ENCODE assay signal across 23 cellular contexts in the genomic region with DNA sequence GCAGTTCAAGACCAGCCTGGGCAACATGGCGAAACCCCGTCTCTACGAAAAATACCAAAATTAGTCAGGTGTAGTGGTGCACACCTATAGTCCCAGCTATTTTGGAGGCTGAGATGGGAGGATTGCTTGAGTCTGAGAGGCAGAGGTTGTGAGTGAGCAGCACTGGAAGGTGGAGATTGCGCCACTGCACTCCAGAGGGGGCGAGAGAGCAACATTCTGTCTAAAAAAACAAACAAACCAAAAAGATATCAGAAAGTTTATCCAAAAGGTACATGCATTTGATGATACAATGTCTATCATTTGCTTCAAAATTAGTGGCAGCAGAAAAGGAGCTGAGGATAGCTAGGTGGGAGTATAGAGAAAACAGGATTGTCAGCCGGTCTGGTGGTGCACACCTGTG. TPM values are rescaled to one million over a fixed set of nuclear protein-coding genes. Genes with fewer than 3 reads are reported as not detected.
DNase-seq lines count a peak whose midpoint lies in the region; ATAC-seq and TF ChIP-seq lines count a peak whose summit lies in the region.
"Had no signal": no experiment of that assay in that cellular context is flagged by ENCODE, and none has a peak within 500 bp of the region (broad histone marks: within the 10 kb centered on the region; RNA-seq: fewer than 3 reads in every experiment).

No MANE protein-coding gene starts in this region.

- H3F3A ChIP-seq in GM23338 (replicated peaks; ENCODE audit: low read depth), result peaks cover 6% of the 10 kb centered on the region; the same call in 1 of the 2 replicates
- H3F3A ChIP-seq in PC-3 (ENCODE audit: low read length, unreplicated experiment), result peaks cover 5% of the 10 kb centered on the region

- H3K36me3 Mint-ChIP-seq in Caco-2 (ENCODE audit: insufficient read depth, unreplicated experiment), result peaks cover 24% of the 10 kb centered on the region
- H3K36me3 Mint-ChIP-seq in GM23338 (ENCODE audit: low read depth), result no peaks in the 10 kb centered on the region
- no peaks in the 10 kb centered on the region for H3K36me3 Mint-ChIP-seq in T-cell
- no peaks in the 10 kb centered on the region for H3K36me3 Mint-ChIP-seq in glutamatergic neuron (ENCODE audit: unreplicated experiment)
- H3K36me3 Mint-ChIP-seq: activated naive CD8-positive, alpha-beta T cell treated with anti-CD3 and anti-CD28 coated beads for 36 hours had no signal

- 83 to 95% (median 90%) methylated on average over 6 of the region's 6 CpGs for WGBS in ovary, 3 donors

- H3K4me3 Mint-ChIP-seq in Caco-2 (ENCODE audit: unreplicated experiment), result no peak overlapping the region
- H3K4me3 Mint-ChIP-seq in GM23338, result no peak overlapping the region
- no peak overlapping the region for H3K4me3 Mint-ChIP-seq in T-cell
- no peak overlapping the region for H3K4me3 Mint-ChIP-seq in glutamatergic neuron (ENCODE audit: unreplicated experiment)
- H3K4me3 Mint-ChIP-seq: activated naive CD8-positive, alpha-beta T cell treated with anti-CD3 and anti-CD28 coated beads for 36 hours; activated T-helper 17 cell treated with anti-CD3 and anti-CD28 coated beads, Interleukin-2, amount 50 U/mL, for 72 hours had no signal

- H3K4me1 ChIP-seq in Caco-2 (peaks cover 21% of the 10 kb centered on the region), GM23338 (ENCODE audit: insufficient read depth) (peaks cover 14% of the 10 kb centered on the region), PC-3 (ENCODE audit: insufficient read depth, low read length) (peaks cover 29% of the 10 kb centered on the region), ovary (ENCODE audit: insufficient read depth) (peaks cover under 1% of the 10 kb centered on the region)
- H3K4me1 ChIP-seq: SJCRH30 had no signal

- H3K79me2 ChIP-seq in GM23338 (replicated peaks; ENCODE audit: insufficient read depth) (no peaks in the 10 kb centered on the region), PC-3 (ENCODE audit: low read length) (no peaks in the 10 kb centered on the region)

- H3K27ac ChIP-seq in GM23338 (ENCODE audit: low read depth) (no peak overlapping the region), PC-3 (ENCODE audit: low read length) (no peak overlapping the region), ovary (no peak overlapping the region)
- H3K27ac ChIP-seq: esophagus squamous epithelium, neutrophil, SJCRH30, thyroid gland had no signal

- TF ChIP-seq CTCF in Caco-2 (IDR thresholded peaks at IDR 0.05; ENCODE audit: insufficient read depth in 1 of 2, low read depth in 1 of 2, low read length in 1 of 2, severe bottlenecking in 1 of 2, unreplicated experiment in 1 of 2) (peak in 1 of 2 experiments; percentile 13), GM23338 (conservative IDR thresholded peaks at IDR 0.05; ENCODE audit: low read depth in 2 of 2) (peak; percentile 19 to 35; a peak in 1 of 4 replicates), PC-3 (conservative IDR thresholded peaks at IDR 0.05; ENCODE audit: low read depth, low read length) (peak; percentile 51; the same call in 1 of the 2 replicates), fibroblast of pulmonary artery (IDR thresholded peaks at IDR 0.05; ENCODE audit: low read length, missing control alignments) (peak; percentile 12), ovary (IDR thresholded peaks at IDR 0.05) (no peak), glutamatergic neuron (IDR thresholded peaks at IDR 0.05; ENCODE audit: partially characterized antibody, unreplicated experiment) (no peak)

- BruUV-seq in Caco-2 (replicated peaks; lab: Mats Ljungman, UMichigan) (no TSS peak), PC-3 (replicated peaks; lab: Mats Ljungman, UMichigan) (no TSS peak)

- intact Hi-C loops in Caco-2 (cut with micrococcal nuclease; ENCODE audit: unreplicated experiment), result no loop called here
- intact Hi-C loops in PC-3 (cut with micrococcal nuclease), result loop anchor here (5.0 kb wide), 1 partner anchor 37 kb away; no protein-coding TSS in a partner anchor
- intact Hi-C loops in ovary (cut with DNase I), result no loop called here

- H2AFZ ChIP-seq in GM23338 (peak overlapping the region; percentile 94), PC-3 (ENCODE audit: low read length) (no peak overlapping the region)

- H3K9me3 Mint-ChIP-seq in Caco-2 (ENCODE audit: unreplicated experiment) (no peaks in the 10 kb centered on the region), GM23338 (no peaks in the 10 kb centered on the region; the same call in 2 of the 3 replicates), T-cell (no peaks in the 10 kb centered on the region), glutamatergic neuron (ENCODE audit: unreplicated experiment) (peaks cover 3% of the 10 kb centered on the region)
- H3K9me3 Mint-ChIP-seq: activated naive CD8-positive, alpha-beta T cell treated with anti-CD3 and anti-CD28 coated beads for 36 hours; activated T-helper 17 cell treated with anti-CD3 and anti-CD28 coated beads, Interleukin-2, amount 50 U/mL, for 72 hours had no signal

- peak; percentile 24; the same call in 1 of the 3 replicates for ATAC-seq in GM23338
- peak; percentile 8; the same call in 1 of the 2 replicates for ATAC-seq in PC-3
- ATAC-seq in T-cell (replicated peaks in 1 of 4), result no peak
- ATAC-seq: activated T-helper 17 cell treated with anti-CD3 and anti-CD28 coated beads, Interleukin-2, amount 50 U/mL, for 72 hours; Panc1 had no signal

- H4K20me1 ChIP-seq in GM23338 (replicated peaks; ENCODE audit: insufficient read depth) (no peaks in the 10 kb centered on the region), PC-3 (ENCODE audit: low read length) (no peaks in the 10 kb centered on the region)

- no peak overlapping the region for H3K9ac ChIP-seq in PC-3 (ENCODE audit: low read length)

- peaks cover 34% of the 10 kb centered on the region for H3K4me1 Mint-ChIP-seq in Caco-2 (ENCODE audit: low read depth, unreplicated experiment)
- peaks cover 22% of the 10 kb centered on the region for H3K4me1 Mint-ChIP-seq in GM23338
- H3K4me1 Mint-ChIP-seq in T-cell, result peaks cover 6% of the 10 kb centered on the region in 3 donors
- H3K4me1 Mint-ChIP-seq in glutamatergic neuron (ENCODE audit: low read depth, unreplicated experiment), result no peaks in the 10 kb centered on the region
- H3K4me1 Mint-ChIP-seq: activated T-helper 17 cell treated with anti-CD3 and anti-CD28 coated beads, Interleukin-2, amount 50 U/mL, for 72 hours had no signal

- no peak for DNase-seq in Caco-2
- DNase-seq in GM23338 (ENCODE audit: low spot score), result no peak
- peak; percentile 21 for DNase-seq in PC-3
- DNase-seq in fibroblast of pulmonary artery (ENCODE audit: low read depth), result no peak
- no peak for DNase-seq in T-cell
- DNase-seq in ovary, result no peak
- no peak for DNase-seq in glutamatergic neuron
- DNase-seq: activated CD4-positive, alpha-beta T cell treated with anti-CD3 and anti-CD28 coated beads, Interleukin-2, amount 50 U/mL, for 1 hour; activated naive CD8-positive, alpha-beta T cell treated with anti-CD3 and anti-CD28 coated beads for 36 hours; COR-L47; effector memory CD4-positive, alpha-beta T cell; EL; esophagus squamous epithelium; NCI-H1694 treated with DMSO at 0.1 percent for 48 hours; SJCRH30; stimulated activated CD4-positive, alpha-beta T cell treated with anti-CD3 and anti-CD28 coated beads, Interleukin-4, amount 100 ng/mL, for 1 hour; stimulated activated naive CD4-positive, alpha-beta T cell treated with Interleukin-2 at 50 U/mL for 16 hours; T-helper 2 cell; thyroid gland had no signal

- H3K27me3 ChIP-seq in Caco-2 (replicated peaks; ENCODE audit: control insufficient read depth, insufficient read depth, low read length) (no peaks in the 10 kb centered on the region), GM23338 (ENCODE audit: insufficient read depth) (no peaks in the 10 kb centered on the region), PC-3 (ENCODE audit: low read length) (no peaks in the 10 kb centered on the region), ovary (no peaks in the 10 kb centered on the region)
- H3K27me3 ChIP-seq: SJCRH30, thyroid gland had no signal

- H3K4me3 ChIP-seq in Caco-2 (ENCODE audit: low read depth, low read length) (no peak overlapping the region), GM23338 (no peak overlapping the region), PC-3 (ENCODE audit: low read length) (no peak overlapping the region), fibroblast of pulmonary artery (replicated peaks; ENCODE audit: low read depth, low read length) (no peak overlapping the region), ovary (no peak overlapping the region)
- H3K4me3 ChIP-seq: esophagus squamous epithelium, smooth muscle cell, thyroid gland had no signal

- H3K27ac Mint-ChIP-seq in Caco-2 (ENCODE audit: unreplicated experiment) (peak overlapping the region; percentile 54), GM23338 (no peak overlapping the region), T-cell (no peak overlapping the region), glutamatergic neuron (ENCODE audit: unreplicated experiment) (no peak overlapping the region)
- H3K27ac Mint-ChIP-seq: activated naive CD8-positive, alpha-beta T cell treated with anti-CD3 and anti-CD28 coated beads for 36 hours; activated T-helper 17 cell treated with anti-CD3 and anti-CD28 coated beads, Interleukin-2, amount 50 U/mL, for 72 hours had no signal

- H3K36me3 ChIP-seq in Caco-2 (ENCODE audit: control insufficient read depth, insufficient read depth, low read length) (no peaks in the 10 kb centered on the region), GM23338 (ENCODE audit: insufficient read depth) (no peaks in the 10 kb centered on the region), PC-3 (ENCODE audit: low read depth, low read length) (no peaks in the 10 kb centered on the region), ovary (no peaks in the 10 kb centered on the region)
- H3K36me3 ChIP-seq: esophagus squamous epithelium, neutrophil, SJCRH30, thyroid gland had no signal

- H3K9me2 ChIP-seq in GM23338 (ENCODE audit: insufficient read depth) (no peaks in the 10 kb centered on the region), PC-3 (replicated peaks; ENCODE audit: low read length) (no peaks in the 10 kb centered on the region)

- CTCF ChIA-PET in Caco-2 (lab: Charles Lee), result interaction anchor here (0.9 kb wide), 1 partner anchor 39 kb away, joined by 3 read pairs; no protein-coding TSS in a partner anchor
- CTCF ChIA-PET in PC-3 (lab: Charles Lee), result interaction anchor here (0.6 kb wide), 1 partner anchor 17 kb away, joined by 8 read pairs; no protein-coding TSS in a partner anchor
- CTCF ChIA-PET in T-cell (lab: Charles Lee), result interaction anchor here in 1 of 2 donors (0.6 kb wide), 1 partner anchor 368 kb away, joined by 6 read pairs; no protein-coding TSS in a partner anchor

- TF ChIP-seq EP300 in ovary (IDR thresholded peaks at IDR 0.05), result no peak

- no peak for TF ChIP-seq POLR2A in ovary (IDR thresholded peaks at IDR 0.05)

- no peaks in the 10 kb centered on the region for H3K9me3 ChIP-seq in Caco-2
- H3K9me3 ChIP-seq in PC-3 (ENCODE audit: low read length), result no peaks in the 10 kb centered on the region
- H3K9me3 ChIP-seq in ovary, result no peaks in the 10 kb centered on the region
- H3K9me3 ChIP-seq: esophagus squamous epithelium, neutrophil, SJCRH30, thyroid gland had no signal

- POLR2A ChIA-PET in Caco-2 (lab: Charles Lee) (interaction anchor here (0.6 kb wide), 1 partner anchor 15 kb away, joined by 3 read pairs; no protein-coding TSS in a partner anchor), PC-3 (lab: Charles Lee; ENCODE audit: unreplicated experiment) (no interaction called here), T-cell (lab: Charles Lee) (no interaction called here)

- no peaks in the 10 kb centered on the region for H3K27me3 Mint-ChIP-seq in Caco-2 (ENCODE audit: insufficient read depth, unreplicated experiment)
- peaks cover 11% of the 10 kb centered on the region for H3K27me3 Mint-ChIP-seq in GM23338 (ENCODE audit: insufficient read depth, low read depth, poor library complexity)
- H3K27me3 Mint-ChIP-seq in T-cell, result peaks cover 4 to 6% of the 10 kb centered on the region in 2 donors
- H3K27me3 Mint-ChIP-seq in glutamatergic neuron (ENCODE audit: unreplicated experiment), result peaks cover 2% of the 10 kb centered on the region
- H3K27me3 Mint-ChIP-seq: activated naive CD8-positive, alpha-beta T cell treated with anti-CD3 and anti-CD28 coated beads for 36 hours; activated T-helper 17 cell treated with anti-CD3 and anti-CD28 coated beads, Interleukin-2, amount 50 U/mL, for 72 hours had no signal

- H3K4me2 ChIP-seq in GM23338, result no peak overlapping the region
- no peak overlapping the region for H3K4me2 ChIP-seq in PC-3 (ENCODE audit: low read length)
- H3K4me2 ChIP-seq: smooth muscle cell had no signal

RNA-seq across cellular contexts. Expression of gene CABLES1, which starts 39.8 kb away (rescaled TPM):
- total RNA-seq in Caco-2 (2022) (27.2 and 29.5 TPM in 2 replicates), PC-3 (2014; rRNA removed) (18.6 and 20.5 TPM in 2 replicates), T-cell (1 to 10 TPM in 2 of 5 donors, under 1 TPM in 3; 0.23 to 1.7 (median 0.85) TPM), ovary (1 to 10 TPM; 2.6 to 8.8 (median 5.3) TPM), glutamatergic neuron (ENCODE audit: unreplicated experiment) (3.1 TPM)
- total RNA-seq in GM23338 (2014; rRNA removed; shearing (Covaris generic)), result 8.8 and 12.4 TPM in 2 replicates
- polyA plus RNA-seq in GM23338 (2016; fragmentation: Nextera tagmentation; extraction: Ambion mirVana) (2.6 and 3.4 TPM in 2 replicates), ovary (1 to 10 TPM; 4.0 to 8.9 TPM)

Comparison
In these comparisons a context has a peak if more than half of its experiments do, and no peak if none do; other contexts are left out.
1. CTCF ChIP-seq: peak in GM23338 (2 of 2), PC-3 (single experiment) and fibroblast of pulmonary artery (single experiment); none in ovary (0 of 3) and glutamatergic neuron (single experiment).
2. ATAC-seq: peak in GM23338 (single experiment) and PC-3 (single experiment); none in T-cell (0 of 4).